Comparison of ENCODE assay signal across 23 cellular contexts in the genomic region with DNA sequence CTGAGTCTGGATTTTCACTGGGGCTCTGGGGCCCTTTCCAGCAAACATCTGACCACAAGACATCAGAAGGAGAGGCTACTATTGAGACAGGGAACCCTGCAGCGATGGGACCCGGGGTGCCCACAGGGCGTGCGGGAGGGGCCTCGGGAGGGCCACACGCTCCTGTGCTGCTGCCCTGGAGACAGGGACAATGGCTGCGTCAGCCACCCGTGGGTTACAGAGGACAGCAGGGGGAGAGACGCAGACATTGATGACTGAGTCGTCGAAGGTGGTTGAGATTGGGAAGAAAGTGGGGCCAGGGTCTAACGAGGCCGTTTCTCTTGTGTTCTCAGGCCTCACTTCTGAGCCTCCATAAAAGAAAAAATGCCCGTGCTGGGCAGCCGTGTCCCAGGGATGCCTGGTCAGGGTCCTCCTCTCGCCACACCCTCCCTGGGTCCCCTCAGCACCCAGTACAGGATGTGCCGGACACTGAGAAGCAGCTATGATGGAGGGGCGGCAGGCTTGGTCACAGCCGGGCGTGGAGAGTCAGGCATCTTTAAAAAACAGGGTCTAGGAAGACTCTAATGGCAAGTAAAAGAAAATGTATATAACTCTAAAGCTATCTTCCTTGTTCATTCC.
DNase-seq lines count a peak whose midpoint lies in the region; ATAC-seq, FAIRE-seq and TF ChIP-seq lines count a peak whose summit lies in the region.
"Had no signal": no experiment of that assay in that cellular context is flagged by ENCODE, and none has a peak within 500 bp of the region (broad histone marks: within the 10 kb centered on the region; RNA-seq: fewer than 3 reads in every experiment).

No MANE protein-coding gene starts in this region.

- H3K4me3 ChIP-seq in BLaER1, result no peak overlapping the region
- no peak overlapping the region for H3K4me3 ChIP-seq in DND-41 (ENCODE audit: low read depth in 1 of 2, low read length in 2 of 2)
- H3K4me3 ChIP-seq in kidney (ENCODE audit: low read length in 2 of 2), result no peak overlapping the region
- no peak overlapping the region for H3K4me3 ChIP-seq in osteoblast (ENCODE audit: insufficient read depth, low read length)
- H3K4me3 ChIP-seq: SJSA1 had no signal

- peak overlapping the region; percentile 80 for H3K9ac ChIP-seq in BLaER1
- H3K9ac ChIP-seq in DND-41 (ENCODE audit: low read depth, low read length), result 0 out of 2 replicates have a peak overlapping the region, but pooled peaks have one; percentile 6
- H3K9ac ChIP-seq in kidney (ENCODE audit: low read length in 2 of 2), result no peak overlapping the region

- no peaks in the 10 kb centered on the region for H3K9me3 ChIP-seq in BLaER1
- no peaks in the 10 kb centered on the region for H3K9me3 ChIP-seq in DND-41 (ENCODE audit: insufficient read depth, low read length, severe bottlenecking)
- H3K9me3 ChIP-seq in kidney (ENCODE audit: control insufficient read depth in 1 of 2, low read length in 2 of 2), result no peaks in the 10 kb centered on the region
- no peaks in the 10 kb centered on the region for H3K9me3 ChIP-seq in osteoblast (ENCODE audit: low read depth, low read length)
- H3K9me3 ChIP-seq: BE2C, SJSA1 had no signal

- no peaks in the 10 kb centered on the region for H3K79me2 ChIP-seq in DND-41 (ENCODE audit: insufficient read depth, low read length)
- H3K79me2 ChIP-seq in osteoblast (ENCODE audit: insufficient read depth, low read length), result no peaks in the 10 kb centered on the region

- H3K27ac Mint-ChIP-seq in mesothelial cell of epicardium, result no peak overlapping the region
- no peak overlapping the region for H3K27ac Mint-ChIP-seq in osteocyte (ENCODE audit: unreplicated experiment)
- H3K27ac Mint-ChIP-seq: CD4-positive, alpha-beta T cell had no signal

- H3K27me3 ChIP-seq in BLaER1, result no peaks in the 10 kb centered on the region
- no peaks in the 10 kb centered on the region for H3K27me3 ChIP-seq in DND-41 (ENCODE audit: insufficient read depth, low read length, poor library complexity)
- no peaks in the 10 kb centered on the region for H3K27me3 ChIP-seq in osteoblast (ENCODE audit: insufficient read depth, low read length)
- H3K27me3 ChIP-seq: BE2C, SJSA1 had no signal

- H3K4me3 Mint-ChIP-seq in mesothelial cell of epicardium (no peak overlapping the region), osteocyte (ENCODE audit: unreplicated experiment) (no peak overlapping the region)
- H3K4me3 Mint-ChIP-seq: CD4-positive, alpha-beta T cell had no signal

- H2AFZ ChIP-seq in DND-41 (ENCODE audit: low read depth, low read length) (no peak overlapping the region), osteoblast (ENCODE audit: low read length) (no peak overlapping the region)

- TF ChIP-seq CTCF in DND-41 (IDR thresholded peaks at IDR 0.05; ENCODE audit: borderline replicate concordance, extremely low read depth, low read length, poor library complexity, severe bottlenecking) (no peak), kidney (IDR thresholded peaks at IDR 0.05; ENCODE audit: borderline replicate concordance, extremely low read depth, insufficient read depth) (no peak), osteoblast (IDR thresholded peaks at IDR 0.05; ENCODE audit: extremely low read depth, low read depth, low read length) (no peak), mesothelial cell of epicardium (IDR thresholded peaks at IDR 0.05; ENCODE audit: unreplicated experiment) (no peak), osteocyte (IDR thresholded peaks at IDR 0.05) (no peak)

- H3K4me2 ChIP-seq in BLaER1 (peak overlapping the region; percentile 88), DND-41 (ENCODE audit: insufficient read depth, low read length) (no peak overlapping the region), osteoblast (ENCODE audit: insufficient read depth, low read length) (no peak overlapping the region)

- H3K27ac ChIP-seq in BLaER1 (peak overlapping the region; percentile 97), DND-41 (ENCODE audit: low read length) (peak overlapping the region; percentile 44), kidney (ENCODE audit: low read depth in 2 of 2, low read length in 2 of 2) (no peak overlapping the region), osteoblast (ENCODE audit: low read depth, low read length) (no peak overlapping the region)
- H3K27ac ChIP-seq: SJSA1 had no signal

- no peaks in the 10 kb centered on the region for H4K20me1 ChIP-seq in BLaER1
- H4K20me1 ChIP-seq in DND-41 (ENCODE audit: insufficient read depth, low read length), result no peaks in the 10 kb centered on the region
- peaks cover 9% of the 10 kb centered on the region for H4K20me1 ChIP-seq in osteoblast (ENCODE audit: insufficient read depth, low read length)

- H3K9me3 Mint-ChIP-seq in mesothelial cell of epicardium, result no peaks in the 10 kb centered on the region
- H3K9me3 Mint-ChIP-seq in osteocyte (ENCODE audit: unreplicated experiment), result no peaks in the 10 kb centered on the region
- H3K9me3 Mint-ChIP-seq: CD4-positive, alpha-beta T cell had no signal

- H3K36me3 Mint-ChIP-seq in mesothelial cell of epicardium (peaks cover 3% of the 10 kb centered on the region), osteocyte (ENCODE audit: unreplicated experiment) (peaks cover 4% of the 10 kb centered on the region)

- intact Hi-C loops in kidney (cut with DNase I), result no loop called here

- ATAC-seq in DND-41 (ENCODE audit: insufficient read depth, low read depth), result no peak

- peaks cover 2% of the 10 kb centered on the region for H3K4me1 Mint-ChIP-seq in mesothelial cell of epicardium
- no peaks in the 10 kb centered on the region for H3K4me1 Mint-ChIP-seq in osteocyte (ENCODE audit: unreplicated experiment)

- DNase-seq in DND-41 (no peak), kidney (peak; percentile 39), osteoblast (ENCODE audit: insufficient read length, low spot score, missing footprints) (peak; percentile 55), mesothelial cell of epicardium (ENCODE audit: low spot score in 2 of 2, unreplicated experiment in 2 of 2) (no peak), iPS-NIHi11 (ENCODE audit: low spot score) (no peak), osteocyte (ENCODE audit: extremely low spot score, unreplicated experiment) (no peak)
- no peak for DNase-seq in activated CD4-positive, alpha-beta T cell treated with anti-CD3 and anti-CD28 coated beads, Interleukin-2, amount 50 U/mL, for 4 hours
- DNase-seq: BE2C; CD4-positive, alpha-beta T cell; COR-L47; DMS79; HCEC 1CT; KG1; NCI-H1092 treated with DMSO at 0.1 percent for 48 hours; NCI-H1436 treated with DMSO at 0.1 percent for 48 hours; NCI-H2029; NCI-H226; NCI-H524; NCI-H774; NK-92 treated with Interleukin-12 subunit alpha and Interleukin-12 subunit beta, amount 100 ng/mL, for 24 hours had no signal

- no peak for FAIRE-seq in kidney (lab: Jason Lieb, UNC)
- FAIRE-seq: HTR-8/SVneo had no signal

- H3K36me3 ChIP-seq in BLaER1 (peaks cover 9% of the 10 kb centered on the region; the same call in 1 of the 2 replicates), DND-41 (ENCODE audit: insufficient read depth, low read length) (peaks cover 10% of the 10 kb centered on the region), kidney (ENCODE audit: control insufficient read depth in 1 of 2, insufficient read depth in 2 of 2, low read length in 2 of 2) (no peaks in the 10 kb centered on the region), osteoblast (ENCODE audit: insufficient read depth, low read length) (no peaks in the 10 kb centered on the region)
- H3K36me3 ChIP-seq: SJSA1 had no signal

- H3K27me3 Mint-ChIP-seq in mesothelial cell of epicardium (ENCODE audit: low read depth), result no peaks in the 10 kb centered on the region
- no peaks in the 10 kb centered on the region for H3K27me3 Mint-ChIP-seq in osteocyte (ENCODE audit: unreplicated experiment)
- H3K27me3 Mint-ChIP-seq: CD4-positive, alpha-beta T cell had no signal

- H3K4me1 ChIP-seq in BLaER1 (peaks cover 90% of the 10 kb centered on the region), DND-41 (ENCODE audit: insufficient read depth, low read length) (peaks cover 13% of the 10 kb centered on the region), kidney (ENCODE audit: control insufficient read depth in 1 of 2, insufficient read depth in 1 of 2, low read depth in 1 of 2, low read length in 2 of 2) (peaks cover 0 to 8% of the 10 kb centered on the region in 2 donors), osteoblast (ENCODE audit: insufficient read depth, low read length) (peaks cover 5% of the 10 kb centered on the region)
- H3K4me1 ChIP-seq: SJSA1 had no signal

Comparison
In these comparisons a context has a peak if more than half of its experiments do, and no peak if none do; other contexts are left out.
1. H3K27ac ChIP-seq: peak in BLaER1 (single experiment) and DND-41 (single experiment); none in kidney (0 of 2) and osteoblast (single experiment).
2. H3K9ac ChIP-seq: peak in BLaER1 (single experiment) and DND-41 (single experiment); none in kidney (0 of 2).
3. DNase-seq: peak in kidney (single experiment) and osteoblast (single experiment); none in DND-41 (single experiment), mesothelial cell of epicardium (0 of 2), iPS-NIHi11 (single experiment), osteocyte (single experiment) and activated CD4-positive, alpha-beta T cell treated with anti-CD3 and anti-CD28 coated beads, Interleukin-2, amount 50 U/mL, for 4 hours (0 of 2).